ENCODE assay signal across 43 cellular contexts in genomic region chr13:19596086-19596485, GRCh38. TPM values are rescaled to one million over a fixed set of nuclear protein-coding genes. Genes with fewer than 3 reads are reported as not detected.
"Had no signal": no experiment of that assay in that cellular context is flagged by ENCODE, and none has a peak within 500 bp of the region (broad histone marks: within the 10 kb centered on the region; RNA-seq: fewer than 3 reads in every experiment).

No MANE protein-coding gene starts in this region.

- H3K4me1 ChIP-seq: adrenal gland, ascending aorta, body of pancreas, breast epithelium had no signal

- H3K9me3 ChIP-seq: adrenal gland, ascending aorta, body of pancreas, breast epithelium had no signal

- H3K4me3 ChIP-seq: adrenal gland, ascending aorta, body of pancreas, breast epithelium, cardiac muscle cell had no signal

- H3K36me3 ChIP-seq: adrenal gland, ascending aorta, brain microvascular endothelial cell, breast epithelium, cardiac muscle cell had no signal

- H3K27me3 ChIP-seq: ascending aorta, body of pancreas, brain microvascular endothelial cell, breast epithelium had no signal

- H3K36me3 Mint-ChIP-seq: activated naive CD4-positive, alpha-beta T cell treated with anti-CD3 and anti-CD28 coated beads, Interleukin-2, amount 10 ng/mL, durations not matched to agents 7 days and 5 days; activated naive CD4-positive, alpha-beta T cell treated with anti-CD3 and anti-CD28 coated beads, Interleukin-2, amount 50 U/mL, for 24 hours; activated naive CD4-positive, alpha-beta T cell treated with anti-CD3 and anti-CD28 coated beads, Interleukin-2, amount 50 U/mL, for 72 hours; activated naive CD8-positive, alpha-beta T cell; activated naive CD8-positive, alpha-beta T cell treated with anti-CD3 and anti-CD28 coated beads for 36 hours; activated naive CD8-positive, alpha-beta T cell treated with anti-CD3 and anti-CD28 coated beads, Interleukin-2, amount 10 ng/mL, durations not matched to agents 7 days and 5 days; brain had no signal

- H3K9me3 Mint-ChIP-seq: activated naive CD4-positive, alpha-beta T cell treated with anti-CD3 and anti-CD28 coated beads for 36 hours; activated naive CD4-positive, alpha-beta T cell treated with anti-CD3 and anti-CD28 coated beads, Interleukin-2, amount 10 ng/mL, durations not matched to agents 7 days and 5 days; activated naive CD4-positive, alpha-beta T cell treated with anti-CD3 and anti-CD28 coated beads, Interleukin-2, amount 50 U/mL, for 24 hours; activated naive CD4-positive, alpha-beta T cell treated with anti-CD3 and anti-CD28 coated beads, Interleukin-2, amount 50 U/mL, for 72 hours; activated naive CD8-positive, alpha-beta T cell treated with anti-CD3 and anti-CD28 coated beads for 36 hours; activated naive CD8-positive, alpha-beta T cell treated with anti-CD3 and anti-CD28 coated beads, Interleukin-2, amount 10 ng/mL, durations not matched to agents 7 days and 5 days; activated naive CD8-positive, alpha-beta T cell treated with anti-CD3 and anti-CD28 coated beads, Interleukin-2, amount 50 U/mL, for 24 hours; activated T-cell treated with anti-CD3 and anti-CD28 coated beads, Interleukin-2, amount 50 U/mL, for 24 hours; activated T-cell treated with anti-CD3 and anti-CD28 coated beads, Interleukin-2, amount 50 U/mL, for 4 hours; activated T-cell treated with anti-CD3 and anti-CD28 coated beads, Interleukin-2, amount 50 U/mL, for 72 hours; activated T-helper 1 cell treated with anti-CD3 and anti-CD28 coated beads, Interleukin-12 subunit alpha, Interleukin-12 subunit beta, Interleukin-2, Interleukin-4 antibody, amounts not matched to agents 30 ng/mL and 10 ng/mL and 1 ng/mL, durations not matched to agents 14 hours and 24 hours and 36 hours; activated T-helper 17 cell treated with anti-CD3 and anti-CD28 coated beads, Interleukin-2, amount 50 U/mL, for 72 hours; activated T-helper 2 cell treated with anti-CD3 and anti-CD28 coated beads, Interferon-gamma antibody, Interleukin-2, Interleukin-4, amounts not matched to agents 10 μg/mL and 5 μg/mL and 100 μg/mL, durations not matched to agents 14 hours and 24 hours and 36 hours; central memory CD8-positive, alpha-beta T cell had no signal

- H3K4me3 Mint-ChIP-seq: activated naive CD4-positive, alpha-beta T cell treated with anti-CD3 and anti-CD28 coated beads for 36 hours; activated naive CD4-positive, alpha-beta T cell treated with anti-CD3 and anti-CD28 coated beads, Interleukin-2, amount 10 ng/mL, durations not matched to agents 7 days and 5 days; activated naive CD4-positive, alpha-beta T cell treated with anti-CD3 and anti-CD28 coated beads, Interleukin-2, amount 50 U/mL, for 24 hours; activated naive CD8-positive, alpha-beta T cell; activated naive CD8-positive, alpha-beta T cell treated with anti-CD3 and anti-CD28 coated beads for 36 hours; activated naive CD8-positive, alpha-beta T cell treated with anti-CD3 and anti-CD28 coated beads, Interleukin-2, amount 10 ng/mL, durations not matched to agents 7 days and 5 days; activated naive CD8-positive, alpha-beta T cell treated with anti-CD3 and anti-CD28 coated beads, Interleukin-2, amount 50 U/mL, for 24 hours; activated T-cell treated with anti-CD3 and anti-CD28 coated beads, Interleukin-2, amount 50 U/mL, for 24 hours; activated T-cell treated with anti-CD3 and anti-CD28 coated beads, Interleukin-2, amount 50 U/mL, for 4 hours; activated T-cell treated with anti-CD3 and anti-CD28 coated beads, Interleukin-2, amount 50 U/mL, for 72 hours; activated T-helper 1 cell treated with anti-CD3 and anti-CD28 coated beads, Interleukin-12 subunit alpha, Interleukin-12 subunit beta, Interleukin-2, Interleukin-4 antibody, amounts not matched to agents 30 ng/mL and 10 ng/mL and 1 ng/mL, durations not matched to agents 14 hours and 24 hours and 36 hours; activated T-helper 17 cell treated with anti-CD3 and anti-CD28 coated beads, Interleukin-2, amount 50 U/mL, for 72 hours; brain; central memory CD8-positive, alpha-beta T cell had no signal

- H3K4me1 Mint-ChIP-seq: activated naive CD4-positive, alpha-beta T cell treated with anti-CD3 and anti-CD28 coated beads, Interleukin-2, amount 10 ng/mL, durations not matched to agents 7 days and 5 days; activated naive CD4-positive, alpha-beta T cell treated with anti-CD3 and anti-CD28 coated beads, Interleukin-2, amount 50 U/mL, for 24 hours; activated naive CD8-positive, alpha-beta T cell treated with anti-CD3 and anti-CD28 coated beads for 36 hours; activated naive CD8-positive, alpha-beta T cell treated with anti-CD3 and anti-CD28 coated beads, Interleukin-2, amount 10 ng/mL, durations not matched to agents 7 days and 5 days; activated T-helper 17 cell treated with anti-CD3 and anti-CD28 coated beads, Interleukin-2, amount 50 U/mL, for 72 hours; brain; central memory CD8-positive, alpha-beta T cell had no signal

- FAIRE-seq: astrocyte, bronchial epithelial cell had no signal

- H3K27ac Mint-ChIP-seq: activated naive CD4-positive, alpha-beta T cell treated with anti-CD3 and anti-CD28 coated beads for 36 hours; activated naive CD4-positive, alpha-beta T cell treated with anti-CD3 and anti-CD28 coated beads, Interleukin-2, amount 10 ng/mL, durations not matched to agents 7 days and 5 days; activated naive CD8-positive, alpha-beta T cell; activated naive CD8-positive, alpha-beta T cell treated with anti-CD3 and anti-CD28 coated beads for 36 hours; activated naive CD8-positive, alpha-beta T cell treated with anti-CD3 and anti-CD28 coated beads, Interleukin-2, amount 10 ng/mL, durations not matched to agents 7 days and 5 days; activated naive CD8-positive, alpha-beta T cell treated with anti-CD3 and anti-CD28 coated beads, Interleukin-2, amount 50 U/mL, for 24 hours; activated T-cell treated with anti-CD3 and anti-CD28 coated beads, Interleukin-2, amount 50 U/mL, for 24 hours; activated T-cell treated with anti-CD3 and anti-CD28 coated beads, Interleukin-2, amount 50 U/mL, for 72 hours; activated T-helper 1 cell treated with anti-CD3 and anti-CD28 coated beads, Interleukin-12 subunit alpha, Interleukin-12 subunit beta, Interleukin-2, Interleukin-4 antibody, amounts not matched to agents 30 ng/mL and 10 ng/mL and 1 ng/mL, durations not matched to agents 14 hours and 24 hours and 36 hours; activated T-helper 17 cell treated with anti-CD3 and anti-CD28 coated beads, Interleukin-2, amount 50 U/mL, for 72 hours; activated T-helper 2 cell treated with anti-CD3 and anti-CD28 coated beads, Interferon-gamma antibody, Interleukin-2, Interleukin-4, amounts not matched to agents 10 μg/mL and 5 μg/mL and 100 μg/mL, durations not matched to agents 14 hours and 24 hours and 36 hours; brain had no signal

- DNase-seq: activated effector memory CD4-positive, alpha-beta T cell treated with anti-CD3 and anti-CD28 coated beads, Interleukin-2, amount 50 U/mL, for 16 hours; activated effector memory CD4-positive, alpha-beta T cell treated with Interleukin-2 at 50 U/mL for 16 hours; activated gamma-delta T cell; activated gamma-delta T cell treated with Interleukin-2 at 50 U/mL for 16 hours; activated naive CD4-positive, alpha-beta T cell; activated naive CD4-positive, alpha-beta T cell treated with anti-CD3 and anti-CD28 coated beads for 36 hours; activated naive CD4-positive, alpha-beta T cell treated with anti-CD3 and anti-CD28 coated beads, Interleukin-2, amount 10 ng/mL, durations not matched to agents 7 days and 5 days; activated naive CD4-positive, alpha-beta T cell treated with anti-CD3 and anti-CD28 coated beads, Interleukin-2, amount 50 U/mL, for 16 hours; activated naive CD4-positive, alpha-beta T cell treated with Interleukin-2 at 50 U/mL for 16 hours; activated naive CD8-positive, alpha-beta T cell treated with anti-CD3 and anti-CD28 coated beads for 36 hours; activated naive CD8-positive, alpha-beta T cell treated with anti-CD3 and anti-CD28 coated beads, Interleukin-2, amount 10 ng/mL, durations not matched to agents 7 days and 5 days; activated naive CD8-positive, alpha-beta T cell treated with anti-CD3 and anti-CD28 coated beads, Interleukin-2, amount 50 U/mL, for 24 hours; activated T-cell treated with anti-CD3 and anti-CD28 coated beads, Interleukin-2, amount 50 U/mL, for 24 hours; activated T-cell treated with anti-CD3 and anti-CD28 coated beads, Interleukin-2, amount 50 U/mL, for 4 hours; activated T-cell treated with anti-CD3 and anti-CD28 coated beads, Interleukin-2, amount 50 U/mL, for 48 hours; activated T-cell treated with anti-CD3 and anti-CD28 coated beads, Interleukin-2, amount 50 U/mL, for 72 hours; adrenal gland; amniotic stem cell; amygdala; anterior cingulate cortex; aorta; body of pancreas; brain microvascular endothelial cell; caudate nucleus; central memory CD4-positive, alpha-beta T cell; cerebellar nuclear complex had no signal

- H3K27ac ChIP-seq: adrenal gland, ascending aorta, body of pancreas, brain microvascular endothelial cell, breast epithelium, cardiac muscle cell had no signal

- ATAC-seq: activated naive CD4-positive, alpha-beta T cell treated with anti-CD3 and anti-CD28 coated beads, Interleukin-2, amount 50 U/mL, for 72 hours; activated T-cell treated with anti-CD3 and anti-CD28 coated beads, Interleukin-2, amount 50 U/mL, for 4 hours; activated T-cell treated with anti-CD3 and anti-CD28 coated beads, Interleukin-2, amount 50 U/mL, for 72 hours; activated T-helper 17 cell treated with anti-CD3 and anti-CD28 coated beads, Interleukin-2, amount 50 U/mL, for 72 hours; body of pancreas had no signal

RNA-seq across cellular contexts. Expression of gene TPTE2, which starts 34.8 kb away (rescaled TPM):
- total RNA-seq: activated naive CD4-positive, alpha-beta T cell treated with anti-CD3 and anti-CD28 coated beads for 36 hours; activated naive CD8-positive, alpha-beta T cell treated with anti-CD3 and anti-CD28 coated beads for 36 hours; activated naive CD8-positive, alpha-beta T cell treated with anti-CD3 and anti-CD28 coated beads, Interleukin-2, amount 10 ng/mL, durations not matched to agents 7 days and 5 days; activated T-cell treated with anti-CD3 and anti-CD28 coated beads, Interleukin-2, amount 50 U/mL, for 4 hours; activated T-helper 1 cell treated with anti-CD3 and anti-CD28 coated beads, Interleukin-12 subunit alpha, Interleukin-12 subunit beta, Interleukin-2, Interleukin-4 antibody, amounts not matched to agents 30 ng/mL and 10 ng/mL and 1 ng/mL, durations not matched to agents 14 hours and 24 hours and 36 hours; activated T-helper 2 cell treated with anti-CD3 and anti-CD28 coated beads, Interferon-gamma antibody, Interleukin-2, Interleukin-4, amounts not matched to agents 10 μg/mL and 5 μg/mL and 100 μg/mL, durations not matched to agents 14 hours and 24 hours and 36 hours; ascending aorta; astrocyte; body of pancreas; bronchial epithelial cell; cardiac septum; cerebellum; chondrocyte had no signal
- polyA plus RNA-seq: adipose tissue, cardiac muscle cell had no signal
